28 cellular contexts compared by ENCODE assay signal in genomic region chr20:38293490-38294333, GRCh38. TPM values are rescaled to one million over a fixed set of nuclear protein-coding genes. Genes with fewer than 3 reads are reported as not detected.
DNase-seq lines count a peak whose midpoint lies in the region; ATAC-seq and TF ChIP-seq lines count a peak whose summit lies in the region.
"Had no signal": no experiment of that assay in that cellular context is flagged by ENCODE, and none has a peak within 500 bp of the region (broad histone marks: within the 10 kb centered on the region; RNA-seq: fewer than 3 reads in every experiment).

No MANE protein-coding gene starts in this region.

- H3K4me1 ChIP-seq in endodermal cell (ENCODE audit: control insufficient read depth, insufficient read depth, low read length), result no peaks in the 10 kb centered on the region
- H3K4me1 ChIP-seq: body of pancreas had no signal

- H3K36me3 Mint-ChIP-seq in endodermal cell (ENCODE audit: low read depth) (no peaks in the 10 kb centered on the region), nephron progenitor cell (ENCODE audit: low read depth) (no peaks in the 10 kb centered on the region)
- H3K36me3 Mint-ChIP-seq in stimulated activated naive B cell treated with anti-CD40 and anti-IgM and Interleukin-4, amounts not matched to agents 10 μg/mL and 1 μg/mL and 100 μg/mL, for 72 hours, result no peaks in the 10 kb centered on the region

- WGBS in endodermal cell (ENCODE audit: insufficient coverage in 1 of 2, insufficient read length in 1 of 2), 2 experiments, result 77 to 79% methylated on average over 7 to 11 of the region's 11 CpGs

- no peaks in the 10 kb centered on the region for H3K36me3 ChIP-seq in endodermal cell (ENCODE audit: control insufficient read depth, insufficient read depth, low read length)
- H3K36me3 ChIP-seq: lower lobe of right lung had no signal

- no peaks in the 10 kb centered on the region for H3K27me3 ChIP-seq in endodermal cell (ENCODE audit: control insufficient read depth, insufficient read depth, low read length, poor library complexity, severe bottlenecking)
- H3K27me3 ChIP-seq: body of pancreas, dorsolateral prefrontal cortex, testis had no signal

- H3K27ac Mint-ChIP-seq in endodermal cell (no peak overlapping the region), nephron progenitor cell (peak overlapping the region; percentile 15)
- no peak overlapping the region for H3K27ac Mint-ChIP-seq in stimulated activated naive B cell treated with anti-CD40 and anti-IgM and Interleukin-4, amounts not matched to agents 10 μg/mL and 1 μg/mL and 100 μg/mL, for 72 hours
- H3K27ac Mint-ChIP-seq: activated T-cell treated with anti-CD3 and anti-CD28 coated beads, Interleukin-2, amount 50 U/mL, for 72 hours; CD4-positive, alpha-beta T cell had no signal

- peak overlapping the region; percentile 62 for H3K27ac ChIP-seq in endodermal cell (ENCODE audit: low read depth, low read length)
- H3K27ac ChIP-seq: body of pancreas, GM23248, KMS-11, lower lobe of right lung, PC-9, testis had no signal

- H3K27me3 Mint-ChIP-seq in endodermal cell (ENCODE audit: insufficient read depth), result no peaks in the 10 kb centered on the region
- peaks cover 8% of the 10 kb centered on the region for H3K27me3 Mint-ChIP-seq in nephron progenitor cell (ENCODE audit: low read depth, poor library complexity)
- peaks cover 28 to 39% of the 10 kb centered on the region in 2 donors for H3K27me3 Mint-ChIP-seq in stimulated activated naive B cell treated with anti-CD40 and anti-IgM and Interleukin-4, amounts not matched to agents 10 μg/mL and 1 μg/mL and 100 μg/mL, for 72 hours

- no peak overlapping the region for H3K4me3 ChIP-seq in endodermal cell (ENCODE audit: low read length)
- H3K4me3 ChIP-seq: body of pancreas, dorsolateral prefrontal cortex, GM23248, lower lobe of right lung, mucosa of descending colon, PC-9, testis had no signal

- no peak overlapping the region for H3K9ac ChIP-seq in endodermal cell (ENCODE audit: extremely low read depth, low read length, poor library complexity, severe bottlenecking)
- H3K9ac ChIP-seq: GM23248, KMS-11 had no signal

- H3K9me3 ChIP-seq in endodermal cell (ENCODE audit: control insufficient read depth, low read length), result no peaks in the 10 kb centered on the region
- H3K9me3 ChIP-seq: body of pancreas, lower lobe of right lung, mucosa of descending colon, testis had no signal

- H3K9me3 Mint-ChIP-seq in endodermal cell (no peaks in the 10 kb centered on the region), nephron progenitor cell (peaks cover 5% of the 10 kb centered on the region)
- H3K9me3 Mint-ChIP-seq in stimulated activated naive B cell treated with anti-CD40 and anti-IgM and Interleukin-4, amounts not matched to agents 10 μg/mL and 1 μg/mL and 100 μg/mL, for 72 hours, result no peaks in the 10 kb centered on the region
- H3K9me3 Mint-ChIP-seq: activated T-cell treated with anti-CD3 and anti-CD28 coated beads, Interleukin-2, amount 50 U/mL, for 72 hours; CD4-positive, alpha-beta T cell had no signal

- H3K4me1 Mint-ChIP-seq in endodermal cell, result peaks cover 3% of the 10 kb centered on the region
- peaks cover 37% of the 10 kb centered on the region for H3K4me1 Mint-ChIP-seq in nephron progenitor cell
- no peaks in the 10 kb centered on the region for H3K4me1 Mint-ChIP-seq in stimulated activated naive B cell treated with anti-CD40 and anti-IgM and Interleukin-4, amounts not matched to agents 10 μg/mL and 1 μg/mL and 100 μg/mL, for 72 hours

- no peak for TF ChIP-seq CTCF in endodermal cell (conservative IDR thresholded peaks at IDR 0.05)
- no peak for TF ChIP-seq CTCF in nephron progenitor cell (IDR thresholded peaks at IDR 0.05)

- DNase-seq in NOMO-1 treated with DMSO at 0.1 percent for 48 hours (lab: John Stamatoyannopoulos, UW; ENCODE audit: unreplicated experiment) (peak; percentile 29), NOMO-1 treated with dmso at 0.1 percent for 144 hours (lab: John Stamatoyannopoulos, UW; ENCODE audit: unreplicated experiment) (no peak), endodermal cell (peak; percentile 66), nephron progenitor cell (no peak), MV-4-11 (lab: John Stamatoyannopoulos, UW) (no peak)
- DNase-seq in stimulated activated naive B cell treated with anti-CD40 and anti-IgM and Interleukin-4, amounts not matched to agents 10 μg/mL and 1 μg/mL and 100 μg/mL, for 72 hours, result no peak
- DNase-seq: activated naive CD4-positive, alpha-beta T cell; activated T-cell treated with anti-CD3 and anti-CD28 coated beads, Interleukin-2, amount 50 U/mL, for 72 hours; body of pancreas; CD4-positive, alpha-beta T cell; GM23248; lower lobe of right lung; mucosa of descending colon; NCI-H1694; NCI-H446 treated with DMSO at 0.1 percent for 48 hours; PC-9; Right ventricle myocardium superior; stimulated activated naive CD4-positive, alpha-beta T cell treated with Interleukin-2 at 50 U/mL for 16 hours; SW 1271; T1000; testis had no signal

- ATAC-seq in HG03521 (IDR thresholded peaks at IDR 0.05; ENCODE audit: unreplicated experiment) (no peak), GM19023 (IDR thresholded peaks at IDR 0.05; ENCODE audit: unreplicated experiment) (no peak)
- ATAC-seq in stimulated activated naive B cell treated with anti-CD40 and anti-IgM and Interleukin-4, amounts not matched to agents 10 μg/mL and 1 μg/mL and 100 μg/mL, for 72 hours (replicated peaks), result no peak
- ATAC-seq: activated T-cell treated with anti-CD3 and anti-CD28 coated beads, Interleukin-2, amount 50 U/mL, for 72 hours; body of pancreas; lower lobe of right lung; mucosa of descending colon had no signal

- H3K4me3 Mint-ChIP-seq in endodermal cell (no peak overlapping the region), nephron progenitor cell (no peak overlapping the region)
- no peak overlapping the region for H3K4me3 Mint-ChIP-seq in stimulated activated naive B cell treated with anti-CD40 and anti-IgM and Interleukin-4, amounts not matched to agents 10 μg/mL and 1 μg/mL and 100 μg/mL, for 72 hours
- H3K4me3 Mint-ChIP-seq: activated T-cell treated with anti-CD3 and anti-CD28 coated beads, Interleukin-2, amount 50 U/mL, for 72 hours; CD4-positive, alpha-beta T cell had no signal

RNA-seq across cellular contexts. Expression of gene BPI, which starts 10.2 kb away (rescaled TPM):
- not detected for total RNA-seq in endodermal cell
- 0.78 TPM for polyA plus RNA-seq in endodermal cell (2013, experiment 1 of 2)
- 0.66 TPM for polyA plus RNA-seq in endodermal cell (2013, experiment 2 of 2)
- total RNA-seq: activated T-cell treated with anti-CD3 and anti-CD28 coated beads, Interleukin-2, amount 50 U/mL, for 72 hours; body of pancreas; glomerular endothelial cell; GM23248; PC-9 had no signal
- polyA plus RNA-seq: keratinocyte, neural cell had no signal

RNA-seq across cellular contexts. Expression of gene KIAA1755, which starts 33.2 kb away (rescaled TPM):
- not detected for total RNA-seq in endodermal cell
- 21.8 TPM for polyA plus RNA-seq in endodermal cell (2013, experiment 1 of 2)
- 25.4 TPM for polyA plus RNA-seq in endodermal cell (2013, experiment 2 of 2)
- total RNA-seq: activated T-cell treated with anti-CD3 and anti-CD28 coated beads, Interleukin-2, amount 50 U/mL, for 72 hours; CD4-positive, alpha-beta T cell had no signal
- polyA plus RNA-seq: keratinocyte, neural cell had no signal

RNA-seq across cellular contexts. Expression of gene LBP, which starts 52.6 kb away (rescaled TPM):
- total RNA-seq in endodermal cell, result under 1 TPM in 1 of 2 donors, not detected in 1; 0.18 TPM
- polyA plus RNA-seq in endodermal cell (2013, experiment 1 of 2), result not detected
- polyA plus RNA-seq in endodermal cell (2013, experiment 2 of 2), result not detected
- total RNA-seq: activated T-cell treated with anti-CD3 and anti-CD28 coated beads, Interleukin-2, amount 50 U/mL, for 72 hours; CD4-positive, alpha-beta T cell; glomerular endothelial cell; GM23248; lower lobe of right lung; PC-9; Right ventricle myocardium superior had no signal
- polyA plus RNA-seq: GM23248, keratinocyte, neural cell had no signal

Comparison
In these comparisons a context has a peak if more than half of its experiments do, and no peak if none do; other contexts are left out.
1. DNase-seq: peak in NOMO-1 treated with DMSO at 0.1 percent for 48 hours (single experiment) and endodermal cell (single experiment); none in NOMO-1 treated with dmso at 0.1 percent for 144 hours (single experiment), nephron progenitor cell (single experiment), stimulated activated naive B cell treated with anti-CD40 and anti-IgM and Interleukin-4, amounts not matched to agents 10 μg/mL and 1 μg/mL and 100 μg/mL, for 72 hours (single experiment) and MV-4-11 (single experiment).